Comparison of ENCODE assay signal across 15 cellular contexts in genomic region chr18:11985532-11985931, GRCh38.
"Had no signal": no experiment of that assay in that cellular context is flagged by ENCODE, and none has a peak within 500 bp of the region (broad histone marks: within the 10 kb centered on the region; RNA-seq: fewer than 3 reads in every experiment).

No MANE protein-coding gene starts in this region.

- ATAC-seq: naive thymus-derived CD4-positive, alpha-beta T cell; stimulated activated naive CD8-positive, alpha-beta T cell treated with anti-CD3 and anti-CD28 coated beads, Interleukin-15, amount 100 ng/mL, for 72 hours; WTC11 had no signal

- H3K9me3 ChIP-seq: suprapubic skin, transverse colon had no signal

- H3K36me3 ChIP-seq: suprapubic skin, transverse colon had no signal

- H3K27me3 ChIP-seq: suprapubic skin, transverse colon had no signal

- H3K27ac ChIP-seq: dorsolateral prefrontal cortex, suprapubic skin, transverse colon had no signal

- H3K4me3 ChIP-seq: dorsolateral prefrontal cortex, suprapubic skin, transverse colon had no signal

- DNase-seq: activated CD4-positive, alpha-beta memory T cell treated with anti-CD3 and anti-CD28 coated beads for 36 hours; activated CD4-positive, alpha-beta T cell treated with anti-CD3 and anti-CD28 coated beads for 4 hours; activated naive CD4-positive, alpha-beta T cell treated with Interleukin-2 at 50 U/mL for 16 hours; central memory CD4-positive, alpha-beta T cell; foreskin melanocyte; kidney glomerular epithelial cell; mesendoderm; naive thymus-derived CD4-positive, alpha-beta T cell; stimulated activated CD4-positive, alpha-beta T cell treated with anti-CD3 and anti-CD28 coated beads, Interleukin-15, amount 100 ng/mL, for 24 hours; stimulated activated CD4-positive, alpha-beta T cell treated with anti-CD3 and anti-CD28 coated beads, Interleukin-2, amount 100 ng/mL, for 48 hours; stimulated activated naive CD8-positive, alpha-beta T cell treated with anti-CD3 and anti-CD28 coated beads, Interleukin-15, amount 100 ng/mL, for 72 hours; transverse colon had no signal
